8 cellular contexts compared by ENCODE assay signal in genomic region chr10:49539320-49539885, GRCh38. TPM values are rescaled to one million over a fixed set of nuclear protein-coding genes. Genes with fewer than 3 reads are reported as not detected.
A peak's percentile ranks its signal among the peaks of the same experiment; 100 is the strongest.
DNase-seq lines count a peak whose midpoint lies in the region; ATAC-seq and TF ChIP-seq lines count a peak whose summit lies in the region.

No MANE protein-coding gene starts in this region.

- peak; percentile 13 for DNase-seq in A172 (ENCODE audit: low spot score)
- peak; percentile 35 to 65 for DNase-seq in NOMO-1 (lab: John Stamatoyannopoulos, UW; ENCODE audit: unreplicated experiment in 2 of 2)
- peak; percentile 29 for DNase-seq in activated naive CD4-positive, alpha-beta T cell treated with anti-CD3 and anti-CD28 coated beads, Interleukin-2, amount 50 U/mL, for 16 hours
- peak; percentile 32 for DNase-seq in glutamatergic neuron
- no peak for DNase-seq in omental fat pad (ENCODE audit: low spot score)
- DNase-seq in NCI-H2029 (lab: John Stamatoyannopoulos, UW) = no peak

- H3K4me3 Mint-ChIP-seq in glutamatergic neuron (ENCODE audit: unreplicated experiment) = peak overlapping the region; percentile 92

- ATAC-seq in HG02970 (IDR thresholded peaks at IDR 0.05; ENCODE audit: low FRiP score, unreplicated experiment) (peak; percentile 10), omental fat pad (ENCODE audit: low FRiP score) (peak; percentile 50)

- H3K36me3 Mint-ChIP-seq in glutamatergic neuron (ENCODE audit: unreplicated experiment) = no peaks in the 10 kb centered on the region

- peaks cover 7% of the 10 kb centered on the region for H3K9me3 Mint-ChIP-seq in glutamatergic neuron (ENCODE audit: unreplicated experiment)

- peak overlapping the region; percentile 47 for H3K4me3 ChIP-seq in GM12875 (ENCODE audit: low read depth, low read length)

- TF ChIP-seq CTCF in GM12875 (IDR thresholded peaks at IDR 0.05; ENCODE audit: borderline replicate concordance, insufficient read depth, low read depth, low read length) = no peak
- no peak for TF ChIP-seq CTCF in glutamatergic neuron (IDR thresholded peaks at IDR 0.05; ENCODE audit: partially characterized antibody, unreplicated experiment)
- TF ChIP-seq CTCF in omental fat pad (IDR thresholded peaks at IDR 0.05) = no peak

- H3K27ac Mint-ChIP-seq in glutamatergic neuron (ENCODE audit: unreplicated experiment) = peak overlapping the region; percentile 56

- H3K27me3 Mint-ChIP-seq in glutamatergic neuron (ENCODE audit: unreplicated experiment) = peaks cover 3% of the 10 kb centered on the region

- peaks cover 4% of the 10 kb centered on the region for H3K4me1 Mint-ChIP-seq in glutamatergic neuron (ENCODE audit: low read depth, unreplicated experiment)

RNA-seq across cellular contexts. Expression of gene ERCC6, which starts 0.5 kb away (rescaled TPM):
- 4.0 and 5.2 TPM in 2 replicates for total RNA-seq in A172 (2014; rRNA removed; shearing (Covaris generic))
- total RNA-seq in glutamatergic neuron (ENCODE audit: unreplicated experiment) (27.5 TPM), omental fat pad (10 to 100 TPM; 11.5 to 16.7 (median 11.8) TPM)

Comparison
In these comparisons a context has a peak if more than half of its experiments do, and no peak if none do; other contexts are left out.
1. DNase-seq: peak in A172 (single experiment), NOMO-1 (2 of 2), activated naive CD4-positive, alpha-beta T cell treated with anti-CD3 and anti-CD28 coated beads, Interleukin-2, amount 50 U/mL, for 16 hours (single experiment) and glutamatergic neuron (single experiment); none in omental fat pad (single experiment) and NCI-H2029 (single experiment).